Comparison of ENCODE assay signal across 9 cellular contexts in the genomic region with DNA sequence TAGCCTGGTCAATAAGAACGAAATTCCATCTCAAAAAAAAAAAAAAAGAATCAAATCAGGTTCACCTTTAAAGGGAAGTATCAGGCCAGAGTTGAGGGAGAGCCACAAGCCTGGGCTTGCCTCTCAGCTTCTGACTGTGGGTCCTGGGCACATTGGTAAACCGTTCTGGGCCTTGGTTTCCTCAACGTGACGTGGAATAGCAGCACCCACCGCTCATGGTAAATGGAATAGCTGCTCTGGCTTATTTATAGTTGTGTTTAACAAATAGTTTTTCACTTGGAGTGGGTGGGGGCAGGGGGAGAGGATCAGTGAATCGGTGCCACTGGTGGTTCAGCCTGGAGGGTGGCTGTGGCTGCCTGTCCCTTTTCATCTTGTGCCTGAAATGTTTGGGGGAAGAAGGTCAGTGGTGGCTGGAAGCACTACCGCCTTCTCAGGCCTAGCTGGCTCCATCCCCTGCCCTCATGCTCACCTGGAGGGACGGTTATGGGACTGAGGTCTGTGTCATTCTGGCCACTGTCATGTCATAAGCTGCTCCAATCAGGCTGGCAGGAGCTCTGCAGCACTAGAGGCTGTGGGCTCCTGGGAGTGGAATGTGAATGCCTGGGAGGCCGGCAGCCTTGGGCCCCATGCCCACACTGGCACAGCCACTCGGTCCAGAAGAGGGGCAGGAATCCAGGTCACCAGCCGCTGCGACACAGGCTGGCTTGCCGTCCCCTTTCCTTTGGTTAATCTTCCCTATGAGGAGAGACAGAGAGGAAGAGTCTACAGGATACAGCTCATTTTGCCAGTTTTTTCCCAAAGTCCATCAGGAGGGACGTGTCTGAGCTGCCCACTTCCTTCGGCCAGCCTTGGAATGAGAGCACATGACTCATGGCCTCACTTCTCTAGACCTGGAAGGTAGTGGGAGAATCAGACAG. TPM values are rescaled to one million over a fixed set of nuclear protein-coding genes. Genes with fewer than 3 reads are reported as not detected.
A peak's percentile ranks its signal among the peaks of the same experiment; 100 is the strongest.
DNase-seq lines count a peak whose midpoint lies in the region; TF ChIP-seq lines count a peak whose summit lies in the region.
"Had no signal": no experiment of that assay in that cellular context is flagged by ENCODE, and none has a peak within 500 bp of the region (broad histone marks: within the 10 kb centered on the region; RNA-seq: fewer than 3 reads in every experiment).

No MANE protein-coding gene starts in this region.

- H3K27me3 ChIP-seq in right atrium auricular region (no peaks in the 10 kb centered on the region), skeletal muscle tissue (ENCODE audit: control insufficient read depth in 3 of 3, insufficient read depth in 3 of 3, low read length in 3 of 3) (no peaks in the 10 kb centered on the region)

- H3K4me3 ChIP-seq in right atrium auricular region: no peak overlapping the region
- H3K4me3 ChIP-seq in skeletal muscle tissue (ENCODE audit: low read length in 3 of 3): peak overlapping the region in 2 of 3 donors; percentile 1 to 27

- TF ChIP-seq CTCF in right atrium auricular region (IDR thresholded peaks at IDR 0.05): no peak

- peak overlapping the region in 2 of 3 donors; percentile 46 to 63 for H3K9ac ChIP-seq in skeletal muscle tissue (ENCODE audit: low read depth in 1 of 3, low read length in 3 of 3)

- H3K27ac Mint-ChIP-seq in activated T-helper 2 cell treated with anti-CD3 and anti-CD28 coated beads, Interferon-gamma antibody, Interleukin-2, Interleukin-4, amounts not matched to agents 10 μg/mL and 5 μg/mL and 100 μg/mL, durations not matched to agents 14 hours and 24 hours and 36 hours: peak overlapping the region; percentile 24

- H3K9me3 ChIP-seq in right atrium auricular region: no peaks in the 10 kb centered on the region
- H3K9me3 ChIP-seq in skeletal muscle tissue (ENCODE audit: control insufficient read depth in 3 of 3, low read length in 3 of 3): no peaks in the 10 kb centered on the region

- H3K36me3 ChIP-seq in right atrium auricular region: no peaks in the 10 kb centered on the region
- H3K36me3 ChIP-seq in skeletal muscle tissue (ENCODE audit: control insufficient read depth in 3 of 3, insufficient read depth in 3 of 3, low read length in 3 of 3): no peaks in the 10 kb centered on the region

- H3K27ac ChIP-seq in right atrium auricular region (peak overlapping the region; percentile 86 to 89), skeletal muscle tissue (ENCODE audit: low read depth, low read length) (peak overlapping the region; percentile 77)

- DNase-seq in GDM1 (lab: John Stamatoyannopoulos, UW) (peak; percentile 46), right atrium auricular region (ENCODE audit: low spot score) (no peak), SHP77 treated with DMSO at 0.1 percent for 48 hours (lab: John Stamatoyannopoulos, UW) (no peak), GM19238 (ENCODE audit: insufficient read length, low spot score) (no peak), NCI-H1694 (lab: John Stamatoyannopoulos, UW) (no peak), middle frontal gyrus (ENCODE audit: extremely low spot score, low spot score) (no peak)
- no peak for DNase-seq in activated T-helper 2 cell treated with anti-CD3 and anti-CD28 coated beads, Interferon-gamma antibody, Interleukin-2, Interleukin-4, amounts not matched to agents 10 μg/mL and 5 μg/mL and 100 μg/mL, durations not matched to agents 14 hours and 24 hours and 36 hours (ENCODE audit: low spot score)

- intact Hi-C loops in activated T-helper 2 cell treated with anti-CD3 and anti-CD28 coated beads, Interferon-gamma antibody, Interleukin-2, Interleukin-4, amounts not matched to agents 10 μg/mL and 5 μg/mL and 100 μg/mL, durations not matched to agents 14 hours and 24 hours and 36 hours (cut with micrococcal nuclease): no loop called here

- no peak overlapping the region for H3K4me3 Mint-ChIP-seq in activated T-helper 2 cell treated with anti-CD3 and anti-CD28 coated beads, Interferon-gamma antibody, Interleukin-2, Interleukin-4, amounts not matched to agents 10 μg/mL and 5 μg/mL and 100 μg/mL, durations not matched to agents 14 hours and 24 hours and 36 hours (ENCODE audit: low read depth)

- H3K4me1 ChIP-seq in right atrium auricular region (peaks cover 0 to 95% of the 10 kb centered on the region in 2 donors), skeletal muscle tissue (ENCODE audit: control insufficient read depth in 3 of 3, insufficient read depth in 3 of 3, low read length in 3 of 3) (peaks cover 74 to 83% (median 82%) of the 10 kb centered on the region in 3 donors)

- H3K9me3 Mint-ChIP-seq in activated T-helper 2 cell treated with anti-CD3 and anti-CD28 coated beads, Interferon-gamma antibody, Interleukin-2, Interleukin-4, amounts not matched to agents 10 μg/mL and 5 μg/mL and 100 μg/mL, durations not matched to agents 14 hours and 24 hours and 36 hours: no peaks in the 10 kb centered on the region
- H3K9me3 Mint-ChIP-seq: activated naive CD4-positive, alpha-beta T cell treated with anti-CD3 and anti-CD28 coated beads, Interleukin-2, amount 50 U/mL, for 72 hours had no signal

- H3K4me1 Mint-ChIP-seq in activated T-helper 2 cell treated with anti-CD3 and anti-CD28 coated beads, Interferon-gamma antibody, Interleukin-2, Interleukin-4, amounts not matched to agents 10 μg/mL and 5 μg/mL and 100 μg/mL, durations not matched to agents 14 hours and 24 hours and 36 hours (ENCODE audit: low read depth): peaks cover 86% of the 10 kb centered on the region

- no peaks in the 10 kb centered on the region for H3K27me3 Mint-ChIP-seq in activated T-helper 2 cell treated with anti-CD3 and anti-CD28 coated beads, Interferon-gamma antibody, Interleukin-2, Interleukin-4, amounts not matched to agents 10 μg/mL and 5 μg/mL and 100 μg/mL, durations not matched to agents 14 hours and 24 hours and 36 hours (ENCODE audit: low read depth)

- H3K36me3 Mint-ChIP-seq in activated T-helper 2 cell treated with anti-CD3 and anti-CD28 coated beads, Interferon-gamma antibody, Interleukin-2, Interleukin-4, amounts not matched to agents 10 μg/mL and 5 μg/mL and 100 μg/mL, durations not matched to agents 14 hours and 24 hours and 36 hours (ENCODE audit: low read depth): peaks cover 8% of the 10 kb centered on the region

RNA-seq across cellular contexts. Expression of gene CCR7, which starts 27.0 kb away (rescaled TPM):
- total RNA-seq in activated T-helper 2 cell treated with anti-CD3 and anti-CD28 coated beads, Interferon-gamma antibody, Interleukin-2, Interleukin-4, amounts not matched to agents 10 μg/mL and 5 μg/mL and 100 μg/mL, durations not matched to agents 14 hours and 24 hours and 36 hours: 367 and 374 TPM in 2 replicates
- total RNA-seq in right atrium auricular region (under 1 TPM in 1 of 2 donors, not detected in 1; 0.28 TPM), skeletal muscle tissue (1.0 TPM)

RNA-seq across cellular contexts. Expression of gene TNS4, which starts 36.9 kb away (rescaled TPM):
- 8.7 and 9.0 TPM in 2 replicates for total RNA-seq in activated T-helper 2 cell treated with anti-CD3 and anti-CD28 coated beads, Interferon-gamma antibody, Interleukin-2, Interleukin-4, amounts not matched to agents 10 μg/mL and 5 μg/mL and 100 μg/mL, durations not matched to agents 14 hours and 24 hours and 36 hours
- not detected for total RNA-seq in right atrium auricular region
- not detected for total RNA-seq in skeletal muscle tissue

Comparison
In these comparisons a context has a peak if more than half of its experiments do, and no peak if none do; other contexts are left out.
1. H3K4me3 ChIP-seq: peak in skeletal muscle tissue (2 of 3); none in right atrium auricular region (0 of 2).
2. RNA of gene CCR7, which starts 27.0 kb away (total RNA-seq): 367 to 374 TPM in activated T-helper 2 cell treated with anti-CD3 and anti-CD28 coated beads, Interferon-gamma antibody, Interleukin-2, Interleukin-4, amounts not matched to agents 10 μg/mL and 5 μg/mL and 100 μg/mL, durations not matched to agents 14 hours and 24 hours and 36 hours; 1.0 TPM in skeletal muscle tissue (single experiment) and 0.28 TPM in right atrium auricular region; every median in the first group is over 100 times any median in the second.